11 cellular contexts compared by ENCODE assay signal in genomic region chr17:27256225-27257030, GRCh38. TPM values are rescaled to one million over a fixed set of nuclear protein-coding genes. Genes with fewer than 3 reads are reported as not detected.
DNase-seq lines count a peak whose midpoint lies in the region; ATAC-seq, FAIRE-seq and TF ChIP-seq lines count a peak whose summit lies in the region.
"Had no signal": no experiment of that assay in that cellular context is flagged by ENCODE, and none has a peak within 500 bp of the region (broad histone marks: within the 10 kb centered on the region; RNA-seq: fewer than 3 reads in every experiment).

No MANE protein-coding gene starts in this region.

- CTCF ChIA-PET in PC-9 (lab: Charles Lee), result no interaction called here

- intact Hi-C loops in PC-9 (cut with micrococcal nuclease; ENCODE audit: unreplicated experiment) (no loop called here), pancreas (cut with DNase I) (no loop called here)

- TF ChIP-seq CTCF in PC-9 (conservative IDR thresholded peaks at IDR 0.05) (no peak), fibroblast of mammary gland (conservative IDR thresholded peaks at IDR 0.05; ENCODE audit: control insufficient read depth, insufficient read depth, low read depth, low read length) (no peak), pancreas (IDR thresholded peaks at IDR 0.05) (no peak)

- no peaks in the 10 kb centered on the region for H4K20me1 ChIP-seq in PC-9 (ENCODE audit: insufficient read depth)
- H4K20me1 ChIP-seq: BLaER1 treated with 17β-estradiol and CSF1 and Interleukin-3, amounts not matched to agents 10 nM and 100 nM had no signal

- H3K9me3 ChIP-seq in PC-9 (ENCODE audit: insufficient read depth, low read depth) (no peaks in the 10 kb centered on the region), pancreas (no peaks in the 10 kb centered on the region)

- peak overlapping the region; percentile 63 for H3K27ac ChIP-seq in ACC112 (ENCODE audit: low read depth, low read length)
- H3K27ac ChIP-seq in PC-9, result peak overlapping the region; percentile 36; the same call in 1 of the 2 replicates
- peak overlapping the region in 3 of 4 donors; percentile 19 to 42 (median 29) for H3K27ac ChIP-seq in pancreas
- H3K27ac ChIP-seq: BLaER1 treated with 17β-estradiol and CSF1 and Interleukin-3, amounts not matched to agents 10 nM and 100 nM; VCaP had no signal

- WGBS in pancreas, 2 donors, result 68 to 73% methylated on average over 5 of the region's 5 CpGs

- no peaks in the 10 kb centered on the region; the same call in 1 of the 2 replicates for H3K9me2 ChIP-seq in PC-9 (ENCODE audit: insufficient read depth)

- H2AFZ ChIP-seq in ACC112 (ENCODE audit: low read length, unreplicated experiment) (no peak overlapping the region), PC-9 (no peak overlapping the region)

- no peaks in the 10 kb centered on the region for H3K9me3 Mint-ChIP-seq in stimulated activated effector memory CD8-positive, alpha-beta T cell treated with anti-CD3 and anti-CD28 coated beads, Interleukin-12 subunit alpha, Interleukin-12 subunit beta, amount 100 ng/mL, for 72 hours

- DNase-seq in PC-9 (peak in 1 of 2 experiments; percentile 78), fibroblast of mammary gland (ENCODE audit: low read depth) (peak; percentile 91), pancreas (no peak), HuH-7.5 (ENCODE audit: low spot score) (no peak), NOMO-1 treated with DMSO at 0.1 percent for 48 hours (lab: John Stamatoyannopoulos, UW; ENCODE audit: unreplicated experiment) (no peak)
- no peak for DNase-seq in stimulated activated effector memory CD8-positive, alpha-beta T cell treated with anti-CD3 and anti-CD28 coated beads, Interleukin-12 subunit alpha, Interleukin-12 subunit beta, amount 100 ng/mL, for 72 hours (ENCODE audit: low spot score in 2 of 2)
- DNase-seq: NCI-H1694 treated with DMSO at 0.1 percent for 48 hours had no signal

- peak; percentile 64 for FAIRE-seq in pancreas (lab: Jason Lieb, UNC)

- no peak overlapping the region for H3K4me3 Mint-ChIP-seq in stimulated activated effector memory CD8-positive, alpha-beta T cell treated with anti-CD3 and anti-CD28 coated beads, Interleukin-12 subunit alpha, Interleukin-12 subunit beta, amount 100 ng/mL, for 72 hours

- H3F3A ChIP-seq in PC-9 (ENCODE audit: insufficient read depth, low read depth), result no peaks in the 10 kb centered on the region

- ATAC-seq in pancreas (peak in 3 of 4 donors; percentile 8 to 51 (median 49)), SK-N-SH treated with all-trans-retinoic acid at 6 μM for 48 hours (no peak)
- no peak for ATAC-seq in stimulated activated effector memory CD8-positive, alpha-beta T cell treated with anti-CD3 and anti-CD28 coated beads, Interleukin-12 subunit alpha, Interleukin-12 subunit beta, amount 100 ng/mL, for 72 hours

- no TSS peak for BruUV-seq in PC-9 (replicated peaks; lab: Mats Ljungman, UMichigan)

- H3K36me3 ChIP-seq in ACC112 (ENCODE audit: insufficient read depth, low read length) (no peaks in the 10 kb centered on the region), PC-9 (ENCODE audit: low read depth) (no peaks in the 10 kb centered on the region), pancreas (no peaks in the 10 kb centered on the region)
- H3K36me3 ChIP-seq: BLaER1 treated with 17β-estradiol and CSF1 and Interleukin-3, amounts not matched to agents 10 nM and 100 nM had no signal

- no peak overlapping the region for H3K27ac Mint-ChIP-seq in stimulated activated effector memory CD8-positive, alpha-beta T cell treated with anti-CD3 and anti-CD28 coated beads, Interleukin-12 subunit alpha, Interleukin-12 subunit beta, amount 100 ng/mL, for 72 hours

- H3K4me1 ChIP-seq in ACC112 (ENCODE audit: control insufficient read depth, insufficient read depth, low read length, unreplicated experiment) (peaks cover 10% of the 10 kb centered on the region), PC-9 (replicated peaks; ENCODE audit: insufficient read depth) (no peaks in the 10 kb centered on the region), pancreas (no peaks in the 10 kb centered on the region)

- H3K4me2 ChIP-seq in PC-9, result no peak overlapping the region; the same call in 1 of the 2 replicates

- H3K27me3 ChIP-seq in ACC112 (ENCODE audit: insufficient read depth, low read length) (no peaks in the 10 kb centered on the region), PC-9 (ENCODE audit: insufficient read depth, low read depth) (no peaks in the 10 kb centered on the region), pancreas (no peaks in the 10 kb centered on the region)
- H3K27me3 ChIP-seq: BLaER1 treated with 17β-estradiol and CSF1 and Interleukin-3, amounts not matched to agents 10 nM and 100 nM had no signal

- POLR2A ChIA-PET in PC-9 (lab: Charles Lee; ENCODE audit: unreplicated experiment), result interaction anchor here (0.6 kb wide), 1 partner anchor 37 kb away, joined by 9 read pairs; no protein-coding TSS in a partner anchor

- H3K4me1 Mint-ChIP-seq in stimulated activated effector memory CD8-positive, alpha-beta T cell treated with anti-CD3 and anti-CD28 coated beads, Interleukin-12 subunit alpha, Interleukin-12 subunit beta, amount 100 ng/mL, for 72 hours, result no peaks in the 10 kb centered on the region

- H3K4me3 ChIP-seq in ACC112 (ENCODE audit: low read depth, low read length) (no peak overlapping the region), PC-9 (no peak overlapping the region), fibroblast of mammary gland (ENCODE audit: control insufficient read depth, low read depth, low read length) (no peak overlapping the region), pancreas (no peak overlapping the region)
- H3K4me3 ChIP-seq: BLaER1 treated with 17β-estradiol and CSF1 and Interleukin-3, amounts not matched to agents 10 nM and 100 nM had no signal

- no peaks in the 10 kb centered on the region for H3K36me3 Mint-ChIP-seq in stimulated activated effector memory CD8-positive, alpha-beta T cell treated with anti-CD3 and anti-CD28 coated beads, Interleukin-12 subunit alpha, Interleukin-12 subunit beta, amount 100 ng/mL, for 72 hours

- H3K79me2 ChIP-seq in ACC112 (ENCODE audit: control insufficient read depth, insufficient read depth, low read length, unreplicated experiment), result no peaks in the 10 kb centered on the region
- no peaks in the 10 kb centered on the region for H3K79me2 ChIP-seq in PC-9 (ENCODE audit: low read depth)

TF ChIP-seq in SK-N-SH treated with all-trans-retinoic acid at 6 μM for 48 hours, 23 proteins besides CTCF, POLR2A, EP300 and RAD21:
- TF ChIP-seq BACH2 (CRISPR knock-in tag; IDR thresholded peaks at IDR 0.05; ENCODE audit: borderline replicate concordance) (no peak), TCF4 (CRISPR knock-in tag; IDR thresholded peaks at IDR 0.05; ENCODE audit: borderline replicate concordance) (no peak), ZC3H10 (CRISPR knock-in tag; IDR thresholded peaks at IDR 0.05) (no peak), GLIS3 (CRISPR knock-in tag; IDR thresholded peaks at IDR 0.05) (no peak), RARB (CRISPR knock-in tag; IDR thresholded peaks at IDR 0.05) (no peak), ZNF8 (CRISPR knock-in tag; IDR thresholded peaks at IDR 0.05) (no peak), ARNTL (CRISPR knock-in tag; IDR thresholded peaks at IDR 0.05; ENCODE audit: borderline replicate concordance, low read depth) (no peak)
- TF ChIP-seq, protein P1, sequence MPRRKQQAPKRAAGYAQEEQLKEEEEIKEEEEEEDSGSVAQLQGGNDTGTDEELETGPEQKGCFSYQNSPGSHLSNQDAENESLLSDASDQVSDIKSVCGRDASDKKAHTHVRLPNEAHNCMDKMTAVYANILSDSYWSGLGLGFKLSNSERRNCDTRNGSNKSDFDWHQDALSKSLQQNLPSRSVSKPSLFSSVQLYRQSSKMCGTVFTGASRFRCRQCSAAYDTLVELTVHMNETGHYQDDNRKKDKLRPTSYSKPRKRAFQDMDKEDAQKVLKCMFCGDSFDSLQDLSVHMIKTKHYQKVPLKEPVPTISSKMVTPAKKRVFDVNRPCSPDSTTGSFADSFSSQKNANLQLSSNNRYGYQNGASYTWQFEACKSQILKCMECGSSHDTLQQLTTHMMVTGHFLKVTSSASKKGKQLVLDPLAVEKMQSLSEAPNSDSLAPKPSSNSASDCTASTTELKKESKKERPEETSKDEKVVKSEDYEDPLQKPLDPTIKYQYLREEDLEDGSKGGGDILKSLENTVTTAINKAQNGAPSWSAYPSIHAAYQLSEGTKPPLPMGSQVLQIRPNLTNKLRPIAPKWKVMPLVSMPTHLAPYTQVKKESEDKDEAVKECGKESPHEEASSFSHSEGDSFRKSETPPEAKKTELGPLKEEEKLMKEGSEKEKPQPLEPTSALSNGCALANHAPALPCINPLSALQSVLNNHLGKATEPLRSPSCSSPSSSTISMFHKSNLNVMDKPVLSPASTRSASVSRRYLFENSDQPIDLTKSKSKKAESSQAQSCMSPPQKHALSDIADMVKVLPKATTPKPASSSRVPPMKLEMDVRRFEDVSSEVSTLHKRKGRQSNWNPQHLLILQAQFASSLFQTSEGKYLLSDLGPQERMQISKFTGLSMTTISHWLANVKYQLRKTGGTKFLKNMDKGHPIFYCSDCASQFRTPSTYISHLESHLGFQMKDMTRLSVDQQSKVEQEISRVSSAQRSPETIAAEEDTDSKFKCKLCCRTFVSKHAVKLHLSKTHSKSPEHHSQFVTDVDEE (CRISPR knock-in tag; IDR thresholded peaks at IDR 0.05), result no peak
- TF ChIP-seq, protein P2, sequence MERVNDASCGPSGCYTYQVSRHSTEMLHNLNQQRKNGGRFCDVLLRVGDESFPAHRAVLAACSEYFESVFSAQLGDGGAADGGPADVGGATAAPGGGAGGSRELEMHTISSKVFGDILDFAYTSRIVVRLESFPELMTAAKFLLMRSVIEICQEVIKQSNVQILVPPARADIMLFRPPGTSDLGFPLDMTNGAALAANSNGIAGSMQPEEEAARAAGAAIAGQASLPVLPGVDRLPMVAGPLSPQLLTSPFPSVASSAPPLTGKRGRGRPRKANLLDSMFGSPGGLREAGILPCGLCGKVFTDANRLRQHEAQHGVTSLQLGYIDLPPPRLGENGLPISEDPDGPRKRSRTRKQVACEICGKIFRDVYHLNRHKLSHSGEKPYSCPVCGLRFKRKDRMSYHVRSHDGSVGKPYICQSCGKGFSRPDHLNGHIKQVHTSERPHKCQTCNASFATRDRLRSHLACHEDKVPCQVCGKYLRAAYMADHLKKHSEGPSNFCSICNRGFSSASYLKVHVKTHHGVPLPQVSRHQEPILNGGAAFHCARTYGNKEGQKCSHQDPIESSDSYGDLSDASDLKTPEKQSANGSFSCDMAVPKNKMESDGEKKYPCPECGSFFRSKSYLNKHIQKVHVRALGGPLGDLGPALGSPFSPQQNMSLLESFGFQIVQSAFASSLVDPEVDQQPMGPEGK (CRISPR knock-in tag; IDR thresholded peaks at IDR 0.05; ENCODE audit: borderline replicate concordance), result no peak

RNA-seq across cellular contexts. Expression of gene WSB1, which starts 37.5 kb away (rescaled TPM):
- total RNA-seq in PC-9 (2021), result 66.2 and 101 TPM in 2 replicates
- total RNA-seq in pancreas, result 10 to 100 TPM; 41.3 to 73.7 (median 50.3) TPM
- polyA plus RNA-seq in pancreas, result 10 to 100 TPM; 49.8 to 84.3 TPM

Comparison
In these comparisons a context has a peak if more than half of its experiments do, and no peak if none do; other contexts are left out.
1. ATAC-seq: peak in pancreas (3 of 4); none in stimulated activated effector memory CD8-positive, alpha-beta T cell treated with anti-CD3 and anti-CD28 coated beads, Interleukin-12 subunit alpha, Interleukin-12 subunit beta, amount 100 ng/mL, for 72 hours (single experiment) and SK-N-SH treated with all-trans-retinoic acid at 6 μM for 48 hours (single experiment).
2. Peak in every context shown above with its lines, with median percentiles within 50 percentile points of each other: H3K27ac ChIP-seq.